In the genomic region with DNA sequence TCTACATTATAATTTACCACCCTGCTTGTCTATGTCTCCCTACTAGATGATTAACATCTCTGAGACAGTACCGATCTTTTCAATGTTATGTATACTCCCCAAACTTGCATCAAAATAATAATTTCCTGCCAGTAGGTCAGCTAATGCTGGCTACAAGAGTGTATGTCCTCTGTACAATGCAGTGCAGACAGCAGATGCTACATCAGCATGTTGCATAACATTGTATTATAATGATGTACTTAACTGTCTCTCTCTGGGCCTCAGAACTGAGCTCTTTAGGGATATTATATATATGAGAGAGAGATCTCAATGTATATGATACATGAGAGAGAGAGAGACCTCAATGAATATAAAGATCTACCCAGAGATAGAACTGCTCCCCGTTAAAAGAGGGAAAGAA, we compare ENCODE assay signal across 11 cellular contexts.
"Had no signal": no experiment of that assay in that cellular context is flagged by ENCODE, and none has a peak within 500 bp of the region (broad histone marks: within the 10 kb centered on the region; RNA-seq: fewer than 3 reads in every experiment).

No MANE protein-coding gene starts in this region.

- H3K9me3 ChIP-seq: adrenal gland, breast epithelium, heart right ventricle, thyroid gland had no signal

- H3K27ac ChIP-seq: adrenal gland, breast epithelium, heart right ventricle, thyroid gland had no signal

- ATAC-seq: activated naive CD4-positive, alpha-beta T cell treated with anti-CD3 and anti-CD28 coated beads, Interleukin-2, amount 50 U/mL, for 72 hours had no signal

- DNase-seq: activated CD4-positive, alpha-beta T cell treated with anti-CD3 and anti-CD28 coated beads, Interleukin-2, amount 50 U/mL, for 48 hours; activated gamma-delta T cell; adrenal gland; cortex of kidney; effector CD4-positive, alpha-beta T cell; heart right ventricle; stimulated activated CD8-positive, alpha-beta memory T cell treated with anti-CD3 and anti-CD28 coated beads, Interleukin-4, amount 100 ng/mL, for 48 hours; stimulated activated naive CD4-positive, alpha-beta T cell; thyroid gland had no signal

- H3K4me1 ChIP-seq: breast epithelium had no signal

- H3K4me3 ChIP-seq: adrenal gland, breast epithelium, heart right ventricle, thyroid gland had no signal

- H3K36me3 ChIP-seq: adrenal gland, breast epithelium, heart right ventricle, thyroid gland had no signal

- H3K27me3 ChIP-seq: adrenal gland, breast epithelium, heart right ventricle, thyroid gland had no signal
